Comparison of ENCODE assay signal across 9 cellular contexts in genomic region chr1:215526147-215526845, GRCh38. TPM values are rescaled to one million over a fixed set of nuclear protein-coding genes. Genes with fewer than 3 reads are reported as not detected.
DNase-seq lines count a peak whose midpoint lies in the region; ATAC-seq and TF ChIP-seq lines count a peak whose summit lies in the region.
"Had no signal": no experiment of that assay in that cellular context is flagged by ENCODE, and none has a peak within 500 bp of the region (broad histone marks: within the 10 kb centered on the region; RNA-seq: fewer than 3 reads in every experiment).

No MANE protein-coding gene starts in this region.

- H3K79me2 ChIP-seq in DOHH2 (ENCODE audit: control insufficient read depth, low read length) (no peaks in the 10 kb centered on the region), MM.1S (ENCODE audit: low read length) (no peaks in the 10 kb centered on the region)

- H4K20me1 ChIP-seq in DOHH2 (ENCODE audit: control insufficient read depth, insufficient read depth, low read depth, low read length): no peaks in the 10 kb centered on the region
- no peaks in the 10 kb centered on the region for H4K20me1 ChIP-seq in MM.1S (ENCODE audit: insufficient read depth, low read length)

- no peak overlapping the region for H3K4me3 ChIP-seq in DOHH2 (ENCODE audit: low read length)
- H3K4me3 ChIP-seq in MM.1S (ENCODE audit: low read length): no peak overlapping the region
- H3K4me3 ChIP-seq in prostate gland: no peak overlapping the region

- intact Hi-C loops in prostate gland (cut with DNase I): loop anchor here (2.0 to 10.0 kb wide), 2 partner anchors 865 to 1191 kb away; no protein-coding TSS in a partner anchor

- no peak for TF ChIP-seq POLR2A in prostate gland (IDR thresholded peaks at IDR 0.05)

- H3F3A ChIP-seq in DOHH2 (ENCODE audit: control insufficient read depth, insufficient read depth): no peaks in the 10 kb centered on the region
- H3F3A ChIP-seq in MM.1S (ENCODE audit: insufficient read depth, low read length): no peaks in the 10 kb centered on the region

- H3K27ac ChIP-seq in DOHH2 (ENCODE audit: low read depth, low read length) (no peak overlapping the region), MM.1S (ENCODE audit: low read length) (no peak overlapping the region), prostate gland (no peak overlapping the region)

- H3K4me1 ChIP-seq in DOHH2 (ENCODE audit: control insufficient read depth, low read length) (no peaks in the 10 kb centered on the region), MM.1S (ENCODE audit: low read length) (peaks cover 7% of the 10 kb centered on the region; the same call in 1 of the 2 replicates), prostate gland (replicated peaks) (no peaks in the 10 kb centered on the region)

- no peak overlapping the region for H2AFZ ChIP-seq in MM.1S (ENCODE audit: low read length)

- no peaks in the 10 kb centered on the region for H3K9me3 ChIP-seq in DOHH2 (ENCODE audit: control insufficient read depth, insufficient read depth, low read length)
- no peaks in the 10 kb centered on the region for H3K9me3 ChIP-seq in MM.1S (replicated peaks; ENCODE audit: insufficient read depth, low read length)
- no peaks in the 10 kb centered on the region for H3K9me3 ChIP-seq in prostate gland

- no peaks in the 10 kb centered on the region for H3K36me3 ChIP-seq in DOHH2 (ENCODE audit: control insufficient read depth, low read length)
- no peaks in the 10 kb centered on the region for H3K36me3 ChIP-seq in MM.1S (replicated peaks; ENCODE audit: insufficient read depth, low read length)
- H3K36me3 ChIP-seq in prostate gland: no peaks in the 10 kb centered on the region

- no peaks in the 10 kb centered on the region for H3K27me3 ChIP-seq in DOHH2 (ENCODE audit: control insufficient read depth, low read length)
- no peaks in the 10 kb centered on the region for H3K27me3 ChIP-seq in MM.1S (replicated peaks; ENCODE audit: insufficient read depth, low read length)
- H3K27me3 ChIP-seq in prostate gland (replicated peaks; ENCODE audit: insufficient read depth): no peaks in the 10 kb centered on the region

- WGBS in prostate gland: 33% methylated on average over 7 of the region's 7 CpGs

- no peak overlapping the region for H3K9ac ChIP-seq in MM.1S (ENCODE audit: low read length)

- TF ChIP-seq CTCF in DOHH2 (IDR thresholded peaks at IDR 0.05; ENCODE audit: low read depth, low read length, poor library complexity, severe bottlenecking): peak; percentile 48
- TF ChIP-seq CTCF in MM.1S (IDR thresholded peaks at IDR 0.05; ENCODE audit: low read length): peak; percentile 67
- TF ChIP-seq CTCF in prostate gland (IDR thresholded peaks at IDR 0.05): peak; percentile 44 to 86 (median 80)

- H3K4me2 ChIP-seq in DOHH2 (ENCODE audit: low read length) (no peak overlapping the region), MM.1S (ENCODE audit: low read depth, low read length) (no peak overlapping the region)

- no peaks in the 10 kb centered on the region for H3K9me2 ChIP-seq in DOHH2 (replicated peaks; ENCODE audit: control insufficient read depth, low read length)
- H3K9me2 ChIP-seq in MM.1S (replicated peaks; ENCODE audit: insufficient read depth, low read length): no peaks in the 10 kb centered on the region

- peak; percentile 72 for DNase-seq in MM.1S
- peak; percentile 45 for DNase-seq in RPMI7951 (ENCODE audit: low read depth)
- DNase-seq in fibroblast of gingiva (ENCODE audit: low read depth): peak; percentile 31
- no peak for DNase-seq in prostate gland (ENCODE audit: low spot score)
- DNase-seq in effector CD4-positive, alpha-beta T cell: no peak
- DNase-seq in activated T-cell treated with anti-CD3 and anti-CD28 coated beads, Interleukin-2, amount 50 U/mL, for 1 hour: no peak
- DNase-seq: activated B cell treated with CpG ODN at 0.5 μM for 24 hours had no signal

- peak; percentile 63 for ATAC-seq in GM21515 (IDR thresholded peaks at IDR 0.05; ENCODE audit: unreplicated experiment)

RNA-seq across cellular contexts. Expression of gene KCTD3, which starts 40.8 kb away (rescaled TPM):
- 27.2 and 34.4 TPM in 2 replicates for total RNA-seq in RPMI7951 (2014; rRNA removed; shearing (Covaris generic))
- total RNA-seq in prostate gland: 10 to 100 TPM; 78.3 to 95.5 TPM

Comparison
In these comparisons a context has a peak if more than half of its experiments do, and no peak if none do; other contexts are left out.
1. DNase-seq: peak in MM.1S (single experiment), RPMI7951 (single experiment) and fibroblast of gingiva (single experiment); none in prostate gland (single experiment), effector CD4-positive, alpha-beta T cell (single experiment) and activated T-cell treated with anti-CD3 and anti-CD28 coated beads, Interleukin-2, amount 50 U/mL, for 1 hour (single experiment).
2. Peak in every context shown above with its lines, with median percentiles within 50 percentile points of each other: CTCF ChIP-seq.